ENCODE assay signal across 1 cellular context in the genomic region with DNA sequence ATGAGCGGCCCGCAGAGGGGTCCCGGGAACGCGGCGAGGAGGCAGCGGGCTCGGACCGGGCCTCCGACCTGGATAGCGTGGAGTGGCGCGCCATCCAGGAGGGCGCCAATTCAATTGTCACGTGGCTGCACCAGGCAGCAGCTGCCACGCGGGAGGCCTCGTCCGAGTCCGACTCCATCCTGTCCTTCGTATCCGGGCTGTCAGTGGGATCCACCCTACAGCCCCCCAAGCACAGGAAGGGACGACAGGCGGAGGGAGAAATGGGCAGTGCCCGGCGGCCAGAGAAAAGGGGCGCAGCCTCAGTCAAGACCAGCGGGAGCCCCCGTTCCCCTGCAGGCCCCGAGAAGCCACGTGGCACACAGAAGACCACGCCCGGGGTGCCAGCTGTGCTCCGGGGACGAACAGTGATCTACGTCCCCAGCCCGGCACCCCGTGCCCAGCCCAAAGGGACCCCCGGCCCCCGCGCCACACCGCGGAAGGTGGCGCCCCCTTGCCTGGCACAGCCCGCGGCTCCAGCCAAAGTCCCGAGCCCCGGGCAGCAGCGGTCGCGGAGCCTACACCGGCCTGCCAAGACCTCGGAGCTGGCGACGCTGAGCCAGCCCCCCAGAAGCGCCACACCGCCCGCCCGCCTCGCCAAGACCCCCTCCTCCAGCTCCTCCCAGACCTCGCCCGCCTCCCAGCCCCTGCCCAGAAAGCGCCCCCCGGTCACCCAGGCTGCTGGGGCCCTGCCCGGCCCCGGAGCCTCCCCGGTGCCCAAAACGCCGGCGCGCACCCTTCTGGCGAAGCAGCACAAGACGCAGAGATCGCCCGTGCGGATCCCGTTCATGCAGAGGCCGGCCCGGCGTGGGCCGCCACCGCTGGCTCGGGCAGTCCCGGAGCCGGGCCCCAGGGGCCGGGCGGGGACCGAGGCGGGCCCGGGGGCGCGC.
TF ChIP-seq lines count a peak whose summit lies in the region.

No MANE protein-coding gene starts in this region.

TF ChIP-seq in endothelial cell of umbilical vein, 7 proteins besides CTCF, POLR2A, EP300 and RAD21:
- TF ChIP-seq EZH2 (IDR thresholded peaks at IDR 0.05; ENCODE audit: borderline replicate concordance, low read depth, low read length, severe bottlenecking) (peak; percentile 56), MYC (IDR thresholded peaks at IDR 0.05; ENCODE audit: low read depth, low read length) (no peak), JUN (IDR thresholded peaks at IDR 0.05; ENCODE audit: borderline replicate concordance, insufficient read depth, insufficient read length, low read depth) (no peak), GATA2 (IDR thresholded peaks at IDR 0.05; ENCODE audit: insufficient read depth, insufficient read length, low read depth, low read length) (no peak)
- TF ChIP-seq, protein P1, sequence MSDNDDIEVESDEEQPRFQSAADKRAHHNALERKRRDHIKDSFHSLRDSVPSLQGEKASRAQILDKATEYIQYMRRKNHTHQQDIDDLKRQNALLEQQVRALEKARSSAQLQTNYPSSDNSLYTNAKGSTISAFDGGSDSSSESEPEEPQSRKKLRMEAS (IDR thresholded peaks at IDR 0.05; ENCODE audit: insufficient read depth, insufficient read length), result no peak
